ENCODE assay signal across 18 cellular contexts in the genomic region with DNA sequence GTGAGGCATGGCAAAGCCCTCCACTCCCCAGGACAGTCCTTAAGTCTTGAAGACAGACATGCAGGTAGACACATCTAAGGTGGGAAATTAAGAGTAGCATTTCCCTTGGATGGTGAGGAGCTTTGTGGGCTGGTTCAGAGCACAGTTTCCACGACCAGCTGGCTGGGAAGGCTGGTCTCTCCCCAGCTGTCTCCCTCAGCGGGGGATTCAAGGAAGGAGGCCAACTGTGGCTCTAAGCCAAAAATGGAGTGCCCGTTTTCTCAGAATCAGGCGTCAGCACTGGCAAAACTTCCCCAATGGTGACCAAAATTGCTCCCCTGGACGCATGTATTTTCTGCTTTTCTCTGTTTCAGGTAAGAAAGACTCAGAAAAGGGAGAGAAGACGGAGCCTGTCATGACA.
"Had no signal": no experiment of that assay in that cellular context is flagged by ENCODE, and none has a peak within 500 bp of the region (broad histone marks: within the 10 kb centered on the region; RNA-seq: fewer than 3 reads in every experiment).

No MANE protein-coding gene starts in this region.

- H3K27me3 Mint-ChIP-seq: activated CD4-positive, alpha-beta T cell treated with anti-CD3 and anti-CD28 coated beads, Interleukin-2, amount 10 ng/mL, durations not matched to agents 24 days and 14 days; stimulated activated naive CD8-positive, alpha-beta T cell treated with anti-CD3 and anti-CD28 coated beads, Interleukin-15, amount 100 ng/mL, for 72 hours had no signal

- ATAC-seq: activated T-helper 17 cell treated with anti-CD3 and anti-CD28 coated beads, Interleukin-2, amount 50 U/mL, for 72 hours; heart left ventricle; left lobe of liver; stimulated activated naive CD8-positive, alpha-beta T cell treated with anti-CD3 and anti-CD28 coated beads, Interleukin-15, amount 100 ng/mL, for 72 hours had no signal

- H3K9me3 Mint-ChIP-seq: activated CD4-positive, alpha-beta T cell treated with anti-CD3 and anti-CD28 coated beads, Interleukin-2, amount 10 ng/mL, durations not matched to agents 24 days and 14 days; activated naive CD4-positive, alpha-beta T cell treated with anti-CD3 and anti-CD28 coated beads for 36 hours; stimulated activated naive CD8-positive, alpha-beta T cell treated with anti-CD3 and anti-CD28 coated beads, Interleukin-15, amount 100 ng/mL, for 72 hours; WTC11 had no signal

- H3K36me3 ChIP-seq: esophagus squamous epithelium, heart left ventricle, neural progenitor cell had no signal

- H3K27ac ChIP-seq: esophagus squamous epithelium, heart left ventricle, neural progenitor cell, parathyroid adenoma, testis had no signal

- H3K4me2 ChIP-seq: neural progenitor cell had no signal

- H3K9ac ChIP-seq: neural progenitor cell, parathyroid adenoma had no signal

- H3K4me3 Mint-ChIP-seq: activated CD4-positive, alpha-beta T cell treated with anti-CD3 and anti-CD28 coated beads, Interleukin-2, amount 10 ng/mL, durations not matched to agents 24 days and 14 days; activated naive CD4-positive, alpha-beta T cell treated with anti-CD3 and anti-CD28 coated beads for 36 hours; activated T-helper 17 cell treated with anti-CD3 and anti-CD28 coated beads, Interleukin-2, amount 50 U/mL, for 72 hours; neural progenitor cell; stimulated activated naive CD8-positive, alpha-beta T cell treated with anti-CD3 and anti-CD28 coated beads, Interleukin-15, amount 100 ng/mL, for 72 hours had no signal

- H3K27me3 ChIP-seq: esophagus squamous epithelium, heart left ventricle, neural progenitor cell, testis had no signal

- H3K4me3 ChIP-seq: esophagus squamous epithelium, heart left ventricle, neural progenitor cell, testis had no signal

- FAIRE-seq: astrocyte, colon, islet of Langerhans, urothelium cell line had no signal

- H3K4me1 Mint-ChIP-seq: activated CD4-positive, alpha-beta T cell treated with anti-CD3 and anti-CD28 coated beads, Interleukin-2, amount 10 ng/mL, durations not matched to agents 24 days and 14 days; activated T-helper 17 cell treated with anti-CD3 and anti-CD28 coated beads, Interleukin-2, amount 50 U/mL, for 72 hours; stimulated activated naive CD8-positive, alpha-beta T cell treated with anti-CD3 and anti-CD28 coated beads, Interleukin-15, amount 100 ng/mL, for 72 hours had no signal

- H3K36me3 Mint-ChIP-seq: neural progenitor cell had no signal

- H3K79me2 ChIP-seq: parathyroid adenoma had no signal

- H3K27ac Mint-ChIP-seq: activated CD4-positive, alpha-beta T cell treated with anti-CD3 and anti-CD28 coated beads, Interleukin-2, amount 10 ng/mL, durations not matched to agents 24 days and 14 days; activated naive CD4-positive, alpha-beta T cell treated with anti-CD3 and anti-CD28 coated beads for 36 hours; activated T-helper 17 cell treated with anti-CD3 and anti-CD28 coated beads, Interleukin-2, amount 50 U/mL, for 72 hours; stimulated activated naive CD8-positive, alpha-beta T cell treated with anti-CD3 and anti-CD28 coated beads, Interleukin-15, amount 100 ng/mL, for 72 hours had no signal

- H3K4me1 ChIP-seq: parathyroid adenoma, testis had no signal

- H2AFZ ChIP-seq: neural progenitor cell, parathyroid adenoma had no signal

- DNase-seq: activated CD4-positive, alpha-beta T cell treated with anti-CD3 and anti-CD28 coated beads, Interleukin-2, amount 10 ng/mL, durations not matched to agents 24 days and 14 days; activated naive CD4-positive, alpha-beta T cell treated with anti-CD3 and anti-CD28 coated beads for 36 hours; esophagus squamous epithelium; foreskin fibroblast; heart left ventricle; mammary epithelial cell; stimulated activated CD4-positive, alpha-beta T cell treated with anti-CD3 and anti-CD28 coated beads, Interleukin-4, amount 100 ng/mL, for 4 hours; stimulated activated naive CD8-positive, alpha-beta T cell treated with anti-CD3 and anti-CD28 coated beads, Interleukin-15, amount 100 ng/mL, for 72 hours; testis had no signal

- H3K9me3 ChIP-seq: esophagus squamous epithelium, heart left ventricle, testis had no signal
